ENCODE assay signal across 8 cellular contexts in the genomic region with DNA sequence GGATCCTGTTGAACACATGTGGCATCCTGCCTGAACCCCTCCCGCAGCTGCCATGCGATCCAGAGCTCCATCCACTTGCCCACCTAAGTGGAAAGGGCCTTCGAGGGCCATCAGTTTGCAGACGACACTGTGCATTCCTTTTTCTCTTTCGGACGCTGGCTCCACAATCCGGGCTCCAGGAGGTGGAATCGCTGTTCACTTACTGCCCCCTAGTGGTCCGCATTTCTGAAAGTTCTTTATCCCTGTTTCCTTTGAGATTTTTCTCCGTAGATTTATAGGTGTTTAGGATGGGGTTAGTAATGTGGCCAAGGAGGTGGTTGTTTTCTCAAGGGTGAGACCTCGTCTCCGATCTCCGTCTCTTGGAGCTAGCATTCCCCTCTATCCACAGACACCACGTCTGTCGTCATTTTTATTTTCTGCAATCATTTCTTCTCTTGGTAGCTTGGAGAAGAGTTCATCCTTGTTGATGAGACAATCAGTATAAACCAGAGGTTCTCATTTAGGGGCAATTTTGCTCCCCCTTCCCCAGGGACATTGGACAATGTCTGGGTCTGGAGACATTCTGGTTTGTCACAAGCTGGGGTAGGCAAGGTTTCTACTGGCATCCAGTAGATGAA.
A peak's percentile ranks its signal among the peaks of the same experiment; 100 is the strongest.
DNase-seq lines count a peak whose midpoint lies in the region; ATAC-seq and TF ChIP-seq lines count a peak whose summit lies in the region.

No MANE protein-coding gene starts in this region.

- peak overlapping the region; percentile 2 for H3K4me3 Mint-ChIP-seq in activated CD4-positive, alpha-beta T cell treated with anti-CD3 and anti-CD28 coated beads, Interleukin-2, amount 10 ng/mL, durations not matched to agents 24 days and 14 days

- no peak overlapping the region for H3K27ac ChIP-seq in transverse colon

- H3K27me3 ChIP-seq in transverse colon, result no peaks in the 10 kb centered on the region

- TF ChIP-seq EP300 in transverse colon (IDR thresholded peaks at IDR 0.05; ENCODE audit: low read depth), result no peak

- TF ChIP-seq POLR2A in transverse colon (IDR thresholded peaks at IDR 0.05), result no peak

- no peaks in the 10 kb centered on the region for H3K36me3 Mint-ChIP-seq in activated CD4-positive, alpha-beta T cell treated with anti-CD3 and anti-CD28 coated beads, Interleukin-2, amount 10 ng/mL, durations not matched to agents 24 days and 14 days (ENCODE audit: low read depth)

- peak; percentile 59 to 76 (median 74) for TF ChIP-seq CTCF in transverse colon (IDR thresholded peaks at IDR 0.05)

- H3K27ac Mint-ChIP-seq in activated CD4-positive, alpha-beta T cell treated with anti-CD3 and anti-CD28 coated beads, Interleukin-2, amount 10 ng/mL, durations not matched to agents 24 days and 14 days, result no peak overlapping the region

- DNase-seq in stimulated activated CD4-positive, alpha-beta T cell treated with anti-CD3 and anti-CD28 coated beads, Interleukin-12 subunit alpha, Interleukin-12 subunit beta, amount 100 ng/mL, for 4 hours, result peak; percentile 11
- DNase-seq in stimulated activated CD4-positive, alpha-beta T cell treated with anti-CD3 and anti-CD28 coated beads, Interleukin-4, amount 100 ng/mL, for 1 hour, result no peak
- DNase-seq in NCI-H146 (lab: John Stamatoyannopoulos, UW) (peak; percentile 55), epidermal melanocyte (ENCODE audit: insufficient read length, low spot score) (peak; percentile 89), middle frontal gyrus (ENCODE audit: extremely low spot score, low spot score) (peak; percentile 50), transverse colon (peak; percentile 56)
- DNase-seq in activated CD4-positive, alpha-beta T cell treated with anti-CD3 and anti-CD28 coated beads, Interleukin-2, amount 10 ng/mL, durations not matched to agents 24 days and 14 days, result peak; percentile 81

- H3K4me3 ChIP-seq in transverse colon, result no peak overlapping the region

- H3K36me3 ChIP-seq in transverse colon, result peaks cover 0 to 4% (median 0%) of the 10 kb centered on the region in 4 donors

- H3K4me1 Mint-ChIP-seq in activated CD4-positive, alpha-beta T cell treated with anti-CD3 and anti-CD28 coated beads, Interleukin-2, amount 10 ng/mL, durations not matched to agents 24 days and 14 days, result peaks cover 11% of the 10 kb centered on the region

- in situ Hi-C loops in transverse colon (cut with MboI; ENCODE audit: low pct_ligation_motif_present in 1 of 4, low pct_unique_long_range_greater_than_20kb in 1 of 4, low sequenced_read_pairs in 3 of 4), result loop anchor here (10.0 to 25.0 kb wide), 5 partner anchors 107 to 532 kb away; a partner anchor contains a TSS

- WGBS in transverse colon (ENCODE audit: low coverage in 1 of 2), 2 donors, result 15 to 27% methylated on average over 10 to 15 of the region's 15 CpGs

- no peaks in the 10 kb centered on the region for H3K9me3 ChIP-seq in transverse colon

- ATAC-seq in HG02938 (IDR thresholded peaks at IDR 0.05; ENCODE audit: unreplicated experiment), result no peak

- no peaks in the 10 kb centered on the region for H3K4me1 ChIP-seq in transverse colon

- no peaks in the 10 kb centered on the region for H3K27me3 Mint-ChIP-seq in activated CD4-positive, alpha-beta T cell treated with anti-CD3 and anti-CD28 coated beads, Interleukin-2, amount 10 ng/mL, durations not matched to agents 24 days and 14 days

- no peaks in the 10 kb centered on the region for H3K9me3 Mint-ChIP-seq in activated CD4-positive, alpha-beta T cell treated with anti-CD3 and anti-CD28 coated beads, Interleukin-2, amount 10 ng/mL, durations not matched to agents 24 days and 14 days

- intact Hi-C loops in activated CD4-positive, alpha-beta T cell treated with anti-CD3 and anti-CD28 coated beads, Interleukin-2, amount 10 ng/mL, durations not matched to agents 24 days and 14 days (cut with micrococcal nuclease), result loop anchor here (2.0 to 5.0 kb wide), 3 partner anchors 38 to 524 kb away; a partner anchor contains a TSS
- intact Hi-C loops in transverse colon (cut with DNase I; ENCODE audit: low total_unique reads), result loop anchor here (5.0 kb wide), 1 partner anchor 522 kb away; no protein-coding TSS in a partner anchor
